Comparison of ENCODE assay signal across 13 cellular contexts in genomic region chr10:48470893-48471805, GRCh38.
A peak's percentile ranks its signal among the peaks of the same experiment; 100 is the strongest.
DNase-seq lines count a peak whose midpoint lies in the region; ATAC-seq, FAIRE-seq and TF ChIP-seq lines count a peak whose summit lies in the region.
"Had no signal": no experiment of that assay in that cellular context is flagged by ENCODE, and none has a peak within 500 bp of the region (broad histone marks: within the 10 kb centered on the region; RNA-seq: fewer than 3 reads in every experiment).

No MANE protein-coding gene starts in this region.

- CTCF ChIA-PET in activated CD8-positive, alpha-beta T cell treated with anti-CD3 and anti-CD28 coated beads for 36 hours (lab: Charles Lee): interaction anchor here (1.3 kb wide), 1 partner anchor 185 kb away, joined by 5 read pairs; no protein-coding TSS in a partner anchor
- CTCF ChIA-PET in PC-9 (lab: Charles Lee): no interaction called here

- H3K27ac ChIP-seq in GM23248 (no peak overlapping the region), keratinocyte (ENCODE audit: control insufficient read depth, insufficient read depth, low read length) (peak overlapping the region; percentile 8), PC-9 (no peak overlapping the region)

- ATAC-seq in activated CD8-positive, alpha-beta T cell treated with anti-CD3 and anti-CD28 coated beads for 36 hours: no peak
- ATAC-seq: CD8-positive, alpha-beta T cell; T-cell had no signal

- peak; percentile 91 for FAIRE-seq in keratinocyte (lab: Jason Lieb, UNC)
- FAIRE-seq: colon had no signal

- DNase-seq in A172 (ENCODE audit: low spot score) (peak; percentile 28), GM23248 (peak; percentile 56), keratinocyte (ENCODE audit: low read depth, low spot score) (peak; percentile 86), SK-N-DZ (ENCODE audit: low spot score) (no peak), SHP77 (lab: John Stamatoyannopoulos, UW) (no peak), PC-9 (no peak)
- DNase-seq in activated CD8-positive, alpha-beta T cell treated with anti-CD3 and anti-CD28 coated beads for 36 hours: no peak
- DNase-seq: NCI-H524 treated with DMSO at 0.1 percent for 48 hours; stimulated activated naive CD4-positive, alpha-beta T cell treated with Interleukin-2 at 50 U/mL for 16 hours had no signal

- POLR2A ChIA-PET in activated CD8-positive, alpha-beta T cell treated with anti-CD3 and anti-CD28 coated beads for 36 hours (lab: Charles Lee): no interaction called here
- POLR2A ChIA-PET in PC-9 (lab: Charles Lee; ENCODE audit: unreplicated experiment): interaction anchor here (0.6 kb wide), 1 partner anchor 187 kb away, joined by 3 read pairs; no protein-coding TSS in a partner anchor

- in situ Hi-C loops in GM23248 (cut with MboI): no loop called here

- H2AFZ ChIP-seq in GM23248 (no peak overlapping the region), keratinocyte (ENCODE audit: control insufficient read depth, low read length) (no peak overlapping the region), PC-9 (no peak overlapping the region)

- no peak overlapping the region for H3K4me3 Mint-ChIP-seq in activated CD8-positive, alpha-beta T cell treated with anti-CD3 and anti-CD28 coated beads for 36 hours
- H3K4me3 Mint-ChIP-seq: CD8-positive, alpha-beta T cell; T-cell had no signal

- H3K36me3 ChIP-seq in GM23248 (ENCODE audit: low read depth) (peaks cover 13% of the 10 kb centered on the region), keratinocyte (ENCODE audit: control insufficient read depth in 2 of 2, extremely low read depth in 1 of 2, insufficient read depth in 2 of 2, low read length in 2 of 2) (no peaks in the 10 kb centered on the region), PC-9 (ENCODE audit: low read depth) (no peaks in the 10 kb centered on the region)

- H4K20me1 ChIP-seq in GM23248 (ENCODE audit: insufficient read depth): peaks cover 6% of the 10 kb centered on the region; the same call in 1 of the 2 replicates
- no peaks in the 10 kb centered on the region for H4K20me1 ChIP-seq in keratinocyte (ENCODE audit: control insufficient read depth, extremely low read depth, insufficient read depth, low read length)
- no peaks in the 10 kb centered on the region for H4K20me1 ChIP-seq in PC-9 (ENCODE audit: insufficient read depth)

- no peak overlapping the region for H3K9ac ChIP-seq in GM23248
- no peak overlapping the region for H3K9ac ChIP-seq in keratinocyte (ENCODE audit: control insufficient read depth, extremely low read depth, insufficient read depth, low read length)

- BruUV-seq in PC-9 (replicated peaks; lab: Mats Ljungman, UMichigan): no TSS peak

- dilution Hi-C loops in keratinocyte (cut with MboI; ENCODE audit: extremely low pct_ligation_motif_present, low sequenced_read_pairs): no loop called here

- no peaks in the 10 kb centered on the region for H3K4me1 Mint-ChIP-seq in activated CD8-positive, alpha-beta T cell treated with anti-CD3 and anti-CD28 coated beads for 36 hours (ENCODE audit: low read depth)
- H3K4me1 Mint-ChIP-seq: T-cell had no signal

- H3K27me3 ChIP-seq in GM23248 (replicated peaks; ENCODE audit: insufficient read depth) (no peaks in the 10 kb centered on the region), keratinocyte (ENCODE audit: control insufficient read depth, extremely low read depth, insufficient read depth, low read length) (no peaks in the 10 kb centered on the region), PC-9 (ENCODE audit: insufficient read depth, low read depth) (no peaks in the 10 kb centered on the region)

- 0 out of 2 replicates have a peak, but pooled peaks have one; percentile 15 for TF ChIP-seq CTCF in WI38 (IDR thresholded peaks at IDR 0.05; ENCODE audit: low read depth, low read length)
- peak in 2 of 3 experiments; percentile 21 to 22 for TF ChIP-seq CTCF in keratinocyte (optimal IDR thresholded peaks at IDR 0.05 in 1 of 3, IDR thresholded peaks at IDR 0.05 in 1 of 3, conservative IDR thresholded peaks at IDR 0.05 in 1 of 3; ENCODE audit: extremely low read depth in 1 of 3, insufficient read depth in 2 of 3, low read length in 3 of 3)
- no peak for TF ChIP-seq CTCF in activated CD8-positive, alpha-beta T cell treated with anti-CD3 and anti-CD28 coated beads for 36 hours (IDR thresholded peaks at IDR 0.05)
- TF ChIP-seq CTCF in PC-9 (conservative IDR thresholded peaks at IDR 0.05): no peak

- H3K79me2 ChIP-seq in GM23248 (ENCODE audit: insufficient read depth): peaks cover 77% of the 10 kb centered on the region
- no peaks in the 10 kb centered on the region for H3K79me2 ChIP-seq in keratinocyte (ENCODE audit: control insufficient read depth, insufficient read depth, low read length)
- no peaks in the 10 kb centered on the region for H3K79me2 ChIP-seq in PC-9 (ENCODE audit: low read depth)

- H3K9me3 ChIP-seq in GM23248 (ENCODE audit: low read depth) (no peaks in the 10 kb centered on the region), keratinocyte (ENCODE audit: control insufficient read depth, low read depth, low read length) (no peaks in the 10 kb centered on the region), PC-9 (ENCODE audit: insufficient read depth, low read depth) (no peaks in the 10 kb centered on the region)

- H3K4me2 ChIP-seq in GM23248 (ENCODE audit: unreplicated experiment) (no peak overlapping the region), keratinocyte (ENCODE audit: control insufficient read depth, extremely low read depth, insufficient read depth, low read depth, low read length) (peak overlapping the region; percentile 65), PC-9 (no peak overlapping the region)

- 67 to 73% methylated on average over 8 of the region's 8 CpGs for WGBS in GM23248 (ENCODE audit: low coverage in 1 of 2, low lambda C conversion rate in 2 of 2, missing lambda C conversion rate in 2 of 2), 2 experiments

- no peaks in the 10 kb centered on the region for H3K36me3 Mint-ChIP-seq in activated CD8-positive, alpha-beta T cell treated with anti-CD3 and anti-CD28 coated beads for 36 hours (ENCODE audit: low read depth)
- H3K36me3 Mint-ChIP-seq: CD8-positive, alpha-beta T cell; T-cell had no signal

- intact Hi-C loops in activated CD8-positive, alpha-beta T cell treated with anti-CD3 and anti-CD28 coated beads for 36 hours (cut with micrococcal nuclease): no loop called here
- intact Hi-C loops in PC-9 (cut with micrococcal nuclease; ENCODE audit: unreplicated experiment): no loop called here

- peaks cover 9% of the 10 kb centered on the region for H3K4me1 ChIP-seq in GM23248 (ENCODE audit: insufficient read depth)
- H3K4me1 ChIP-seq in keratinocyte (ENCODE audit: control insufficient read depth, extremely low read depth, insufficient read depth, low read length): peaks cover 33% of the 10 kb centered on the region
- H3K4me1 ChIP-seq in PC-9 (replicated peaks; ENCODE audit: insufficient read depth): no peaks in the 10 kb centered on the region

- no peaks in the 10 kb centered on the region for H3K27me3 Mint-ChIP-seq in activated CD8-positive, alpha-beta T cell treated with anti-CD3 and anti-CD28 coated beads for 36 hours
- H3K27me3 Mint-ChIP-seq: T-cell had no signal

- H3K4me3 ChIP-seq in GM23248 (no peak overlapping the region), WI38 (ENCODE audit: low read depth, low read length) (no peak overlapping the region), keratinocyte (ENCODE audit: control insufficient read depth in 2 of 3, extremely low read depth in 1 of 3, insufficient read depth in 2 of 3, low read depth in 1 of 3, low read length in 3 of 3) (no peak overlapping the region), PC-9 (no peak overlapping the region)

- no peaks in the 10 kb centered on the region for H3K9me2 ChIP-seq in GM23248 (ENCODE audit: insufficient read depth)
- H3K9me2 ChIP-seq in PC-9 (ENCODE audit: insufficient read depth): no peaks in the 10 kb centered on the region

- no peaks in the 10 kb centered on the region for H3K9me1 ChIP-seq in keratinocyte (ENCODE audit: control insufficient read depth, extremely low read depth, insufficient read depth, low read length)

- H3K27ac Mint-ChIP-seq in activated CD8-positive, alpha-beta T cell treated with anti-CD3 and anti-CD28 coated beads for 36 hours: no peak overlapping the region
- H3K27ac Mint-ChIP-seq: CD8-positive, alpha-beta T cell; T-cell had no signal

- H3K9me3 Mint-ChIP-seq in activated CD8-positive, alpha-beta T cell treated with anti-CD3 and anti-CD28 coated beads for 36 hours: no peaks in the 10 kb centered on the region
- H3K9me3 Mint-ChIP-seq: CD8-positive, alpha-beta T cell; T-cell had no signal

- peaks cover 12% of the 10 kb centered on the region; the same call in 1 of the 2 replicates for H3F3A ChIP-seq in GM23248 (ENCODE audit: insufficient read depth)
- H3F3A ChIP-seq in PC-9 (ENCODE audit: insufficient read depth, low read depth): no peaks in the 10 kb centered on the region

Comparison
In these comparisons a context has a peak if more than half of its experiments do, and no peak if none do; other contexts are left out.
1. DNase-seq: peak in A172 (single experiment), GM23248 (single experiment) and keratinocyte (single experiment); none in SK-N-DZ (single experiment), SHP77 (0 of 2), activated CD8-positive, alpha-beta T cell treated with anti-CD3 and anti-CD28 coated beads for 36 hours (single experiment) and PC-9 (0 of 2).
2. CTCF ChIP-seq: peak in WI38 (single experiment) and keratinocyte (2 of 3); none in activated CD8-positive, alpha-beta T cell treated with anti-CD3 and anti-CD28 coated beads for 36 hours (single experiment) and PC-9 (single experiment).